12 cellular contexts compared by ENCODE assay signal in the genomic region with DNA sequence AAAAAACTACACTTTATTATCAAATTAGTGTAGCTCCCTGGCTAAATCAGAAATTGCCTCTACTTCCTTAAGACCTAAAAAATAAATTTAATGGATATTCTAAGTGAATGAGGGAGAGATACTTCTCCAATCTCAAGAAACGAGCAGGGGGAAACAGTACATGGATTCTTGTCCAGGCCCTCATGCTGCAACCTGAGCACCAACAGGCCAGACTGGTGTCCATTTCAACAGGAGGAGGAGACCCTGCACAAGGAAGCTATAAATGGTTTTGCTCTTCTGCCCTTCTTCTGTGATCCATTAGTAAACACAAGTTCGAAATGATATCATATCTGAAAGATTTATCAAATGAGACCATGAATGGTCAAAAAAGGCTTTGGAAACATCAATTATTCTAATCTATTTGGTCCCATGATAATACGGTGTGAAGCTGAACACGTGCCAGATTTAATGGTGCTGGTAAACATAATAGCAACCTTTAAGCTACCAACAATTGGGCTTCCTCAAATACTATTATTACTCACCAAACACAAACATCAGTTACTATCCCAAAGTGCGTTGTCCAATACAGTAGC.
DNase-seq lines count a peak whose midpoint lies in the region; ATAC-seq, FAIRE-seq and TF ChIP-seq lines count a peak whose summit lies in the region.
"Had no signal": no experiment of that assay in that cellular context is flagged by ENCODE, and none has a peak within 500 bp of the region (broad histone marks: within the 10 kb centered on the region; RNA-seq: fewer than 3 reads in every experiment).

No MANE protein-coding gene starts in this region.

- no peaks in the 10 kb centered on the region for H3K27me3 ChIP-seq in GM12878 (replicated peaks in 1 of 2; ENCODE audit: control insufficient read depth in 2 of 2, insufficient read depth in 2 of 2, low read length in 1 of 2)
- H3K27me3 ChIP-seq: gastroesophageal sphincter had no signal

- intact Hi-C loops in GM12878 (cut with micrococcal nuclease; ENCODE audit: unreplicated experiment) = no loop called here

- RAD21 ChIA-PET in GM12878 (lab: Charles Lee; ENCODE audit: unreplicated experiment) = interaction anchor here (0.8 to 7.1 kb wide), 12 partner anchors 8 to 212 kb away, joined by 3 to 172 read pairs (median 4); no protein-coding TSS in a partner anchor

- no peak for DNase-seq in GM12865 (ENCODE audit: low read depth)
- peak; percentile 15 for DNase-seq in NCI-H2081 treated with DMSO at 0.1 percent for 48 hours (lab: John Stamatoyannopoulos, UW)
- no peak for DNase-seq in GM12878 (ENCODE audit: low read depth, low spot score)
- DNase-seq in neural crest cell (ENCODE audit: low read depth, low spot score) = no peak
- DNase-seq in hepatic stellate cell (ENCODE audit: low spot score) = no peak
- DNase-seq: aorta, NCI-H2171 treated with DMSO at 0.1 percent for 48 hours had no signal

- H3K9me3 ChIP-seq in GM12878 (replicated peaks; ENCODE audit: control insufficient read depth, insufficient read depth, low read length) = no peaks in the 10 kb centered on the region; the same call in 2 of the 3 replicates
- H3K9me3 ChIP-seq: gastroesophageal sphincter, mucosa of descending colon had no signal

- peaks cover 70% of the 10 kb centered on the region for H3K4me1 Mint-ChIP-seq in neural crest cell

- no peaks in the 10 kb centered on the region for H3K27me3 Mint-ChIP-seq in neural crest cell (ENCODE audit: low read depth)

- no peak for TF ChIP-seq EP300 in GM12878 (IDR thresholded peaks at IDR 0.05; ENCODE audit: borderline replicate concordance in 1 of 2, control insufficient read depth in 1 of 2, low read depth in 2 of 2, low read length in 2 of 2)

- TF ChIP-seq CTCF in GM12865 (IDR thresholded peaks at IDR 0.05; ENCODE audit: insufficient read depth, low read depth, low read length, missing control alignments) (no peak), GM12878 (IDR thresholded peaks at IDR 0.05 in 2 of 3, conservative IDR thresholded peaks at IDR 0.05 in 1 of 3; ENCODE audit: control insufficient read depth in 2 of 3, extremely low read depth in 1 of 3, insufficient read depth in 1 of 3, low read depth in 3 of 3, low read length in 3 of 3) (no peak), neural crest cell (conservative IDR thresholded peaks at IDR 0.05) (no peak)

- H3K4me3 ChIP-seq in GM12865 (ENCODE audit: low read depth, low read length) (peak overlapping the region; percentile 72), GM12878 (peak overlapping the region; percentile 75)
- H3K4me3 ChIP-seq: mucosa of descending colon had no signal

- peak overlapping the region; percentile 76 for H3K4me3 Mint-ChIP-seq in neural crest cell

- SMC1A ChIA-PET in GM12878 (lab: Charles Lee; ENCODE audit: uncharacterized antibody, unreplicated experiment) = interaction anchor here (0.7 to 7.1 kb wide), 20 partner anchors 10 to 106 kb away, joined by 3 to 160 read pairs (median 6); no protein-coding TSS in a partner anchor

- H2AFZ ChIP-seq in GM12878 (ENCODE audit: control insufficient read depth, low read depth, low read length) = no peak overlapping the region

- H3K4me2 ChIP-seq in GM12878 (ENCODE audit: control insufficient read depth, insufficient read depth) = peak overlapping the region; percentile 66

- POLR2A ChIA-PET in GM12878 (lab: Charles Lee) = interaction anchor here (0.6 to 6.8 kb wide), 11 partner anchors 18 to 570 kb away, joined by 3 to 146 read pairs (median 5); no protein-coding TSS in a partner anchor

- H3K79me2 ChIP-seq in GM12878 (ENCODE audit: control insufficient read depth, insufficient read depth, low read length) = peaks cover 74% of the 10 kb centered on the region

- H3K27ac ChIP-seq in GM12878 (ENCODE audit: control insufficient read depth, insufficient read depth) = peak overlapping the region; percentile 96; the same call in 1 of the 2 replicates

- H3K27ac Mint-ChIP-seq in neural crest cell (ENCODE audit: unreplicated experiment) = no peak overlapping the region

- no TSS peak for BruUV-seq in GM12878 (replicated peaks; lab: Mats Ljungman, UMichigan)

- peaks cover 5% of the 10 kb centered on the region for H3K36me3 Mint-ChIP-seq in neural crest cell (ENCODE audit: low read depth)

- H3K4me1 ChIP-seq in GM12878 (ENCODE audit: control insufficient read depth, insufficient read depth, low read length) = 0 out of 2 replicates have a peak, but pooled peaks cover 3% of the 10 kb centered on the region

- no peaks in the 10 kb centered on the region for H3K9me3 Mint-ChIP-seq in neural crest cell

- peak overlapping the region; percentile 37; the same call in 1 of the 2 replicates for H3K9ac ChIP-seq in GM12878 (ENCODE audit: control insufficient read depth, insufficient read depth, low read length)

- TF ChIP-seq POLR2A in GM12878 (IDR thresholded peaks at IDR 0.05; ENCODE audit: low read depth, low read length) = no peak

- in situ Hi-C loops in GM12878 (cut with MboI) = no loop called here

- TF ChIP-seq RAD21 in GM12878 (IDR thresholded peaks at IDR 0.05; ENCODE audit: insufficient read depth, low read depth, low read length) = no peak

- WGBS in GM12878 (ENCODE audit: insufficient coverage, insufficient replicate concordance, low lambda C conversion rate, missing lambda C conversion rate) = 84% methylated on average over 5 of the region's 5 CpGs

- no peaks in the 10 kb centered on the region for H4K20me1 ChIP-seq in GM12878 (ENCODE audit: control insufficient read depth, insufficient read depth)

- peak; percentile 27 for FAIRE-seq in GM12878 (lab: Jason Lieb, UNC)

- ATAC-seq in GM12878 (no peak), GM18519 (IDR thresholded peaks at IDR 0.05; ENCODE audit: low FRiP score, unreplicated experiment) (no peak), GM21367 (IDR thresholded peaks at IDR 0.05; ENCODE audit: unreplicated experiment) (no peak), HG03159 (IDR thresholded peaks at IDR 0.05; ENCODE audit: unreplicated experiment) (no peak)
- ATAC-seq: gastroesophageal sphincter had no signal

- no peaks in the 10 kb centered on the region for H3K36me3 ChIP-seq in GM12878 (ENCODE audit: control insufficient read depth in 2 of 2, insufficient read depth in 2 of 2, low read length in 1 of 2)
- H3K36me3 ChIP-seq: gastroesophageal sphincter had no signal

- CTCF ChIA-PET in GM12878 (lab: Yijun Ruan, JAX) = interaction anchor here (0.5 to 7.0 kb wide), 19 partner anchors 9 to 498 kb away, joined by 3 to 95 read pairs (median 6); no protein-coding TSS in a partner anchor

TF ChIP-seq in GM12878, 131 proteins besides CTCF, POLR2A, EP300 and RAD21:
- TF ChIP-seq, protein P1, sequence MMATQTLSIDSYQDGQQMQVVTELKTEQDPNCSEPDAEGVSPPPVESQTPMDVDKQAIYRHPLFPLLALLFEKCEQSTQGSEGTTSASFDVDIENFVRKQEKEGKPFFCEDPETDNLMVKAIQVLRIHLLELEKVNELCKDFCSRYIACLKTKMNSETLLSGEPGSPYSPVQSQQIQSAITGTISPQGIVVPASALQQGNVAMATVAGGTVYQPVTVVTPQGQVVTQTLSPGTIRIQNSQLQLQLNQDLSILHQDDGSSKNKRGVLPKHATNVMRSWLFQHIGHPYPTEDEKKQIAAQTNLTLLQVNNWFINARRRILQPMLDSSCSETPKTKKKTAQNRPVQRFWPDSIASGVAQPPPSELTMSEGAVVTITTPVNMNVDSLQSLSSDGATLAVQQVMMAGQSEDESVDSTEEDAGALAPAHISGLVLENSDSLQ (IDR thresholded peaks at IDR 0.05) = no peak
- TF ChIP-seq, protein P2, sequence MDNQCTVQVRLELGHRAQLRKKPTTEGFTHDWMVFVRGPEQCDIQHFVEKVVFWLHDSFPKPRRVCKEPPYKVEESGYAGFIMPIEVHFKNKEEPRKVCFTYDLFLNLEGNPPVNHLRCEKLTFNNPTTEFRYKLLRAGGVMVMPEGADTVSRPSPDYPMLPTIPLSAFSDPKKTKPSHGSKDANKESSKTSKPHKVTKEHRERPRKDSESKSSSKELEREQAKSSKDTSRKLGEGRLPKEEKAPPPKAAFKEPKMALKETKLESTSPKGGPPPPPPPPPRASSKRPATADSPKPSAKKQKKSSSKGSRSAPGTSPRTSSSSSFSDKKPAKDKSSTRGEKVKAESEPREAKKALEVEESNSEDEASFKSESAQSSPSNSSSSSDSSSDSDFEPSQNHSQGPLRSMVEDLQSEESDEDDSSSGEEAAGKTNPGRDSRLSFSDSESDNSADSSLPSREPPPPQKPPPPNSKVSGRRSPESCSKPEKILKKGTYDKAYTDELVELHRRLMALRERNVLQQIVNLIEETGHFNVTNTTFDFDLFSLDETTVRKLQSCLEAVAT (IDR thresholded peaks at IDR 0.05) = peak; percentile 39; the same call in 1 of the 2 replicates
- no peak for TF ChIP-seq BRCA1 (IDR thresholded peaks at IDR 0.05; ENCODE audit: low read depth, low read length)
